ENCODE assay signal across 1 cellular context in genomic region chr5:95743248-95743647, GRCh38.
TF ChIP-seq lines count a peak whose summit lies in the region.

No MANE protein-coding gene starts in this region.

TF ChIP-seq in GM23338, 12 proteins besides CTCF, POLR2A, EP300 and RAD21 (continued from another document):
- TF ChIP-seq, protein P1, sequence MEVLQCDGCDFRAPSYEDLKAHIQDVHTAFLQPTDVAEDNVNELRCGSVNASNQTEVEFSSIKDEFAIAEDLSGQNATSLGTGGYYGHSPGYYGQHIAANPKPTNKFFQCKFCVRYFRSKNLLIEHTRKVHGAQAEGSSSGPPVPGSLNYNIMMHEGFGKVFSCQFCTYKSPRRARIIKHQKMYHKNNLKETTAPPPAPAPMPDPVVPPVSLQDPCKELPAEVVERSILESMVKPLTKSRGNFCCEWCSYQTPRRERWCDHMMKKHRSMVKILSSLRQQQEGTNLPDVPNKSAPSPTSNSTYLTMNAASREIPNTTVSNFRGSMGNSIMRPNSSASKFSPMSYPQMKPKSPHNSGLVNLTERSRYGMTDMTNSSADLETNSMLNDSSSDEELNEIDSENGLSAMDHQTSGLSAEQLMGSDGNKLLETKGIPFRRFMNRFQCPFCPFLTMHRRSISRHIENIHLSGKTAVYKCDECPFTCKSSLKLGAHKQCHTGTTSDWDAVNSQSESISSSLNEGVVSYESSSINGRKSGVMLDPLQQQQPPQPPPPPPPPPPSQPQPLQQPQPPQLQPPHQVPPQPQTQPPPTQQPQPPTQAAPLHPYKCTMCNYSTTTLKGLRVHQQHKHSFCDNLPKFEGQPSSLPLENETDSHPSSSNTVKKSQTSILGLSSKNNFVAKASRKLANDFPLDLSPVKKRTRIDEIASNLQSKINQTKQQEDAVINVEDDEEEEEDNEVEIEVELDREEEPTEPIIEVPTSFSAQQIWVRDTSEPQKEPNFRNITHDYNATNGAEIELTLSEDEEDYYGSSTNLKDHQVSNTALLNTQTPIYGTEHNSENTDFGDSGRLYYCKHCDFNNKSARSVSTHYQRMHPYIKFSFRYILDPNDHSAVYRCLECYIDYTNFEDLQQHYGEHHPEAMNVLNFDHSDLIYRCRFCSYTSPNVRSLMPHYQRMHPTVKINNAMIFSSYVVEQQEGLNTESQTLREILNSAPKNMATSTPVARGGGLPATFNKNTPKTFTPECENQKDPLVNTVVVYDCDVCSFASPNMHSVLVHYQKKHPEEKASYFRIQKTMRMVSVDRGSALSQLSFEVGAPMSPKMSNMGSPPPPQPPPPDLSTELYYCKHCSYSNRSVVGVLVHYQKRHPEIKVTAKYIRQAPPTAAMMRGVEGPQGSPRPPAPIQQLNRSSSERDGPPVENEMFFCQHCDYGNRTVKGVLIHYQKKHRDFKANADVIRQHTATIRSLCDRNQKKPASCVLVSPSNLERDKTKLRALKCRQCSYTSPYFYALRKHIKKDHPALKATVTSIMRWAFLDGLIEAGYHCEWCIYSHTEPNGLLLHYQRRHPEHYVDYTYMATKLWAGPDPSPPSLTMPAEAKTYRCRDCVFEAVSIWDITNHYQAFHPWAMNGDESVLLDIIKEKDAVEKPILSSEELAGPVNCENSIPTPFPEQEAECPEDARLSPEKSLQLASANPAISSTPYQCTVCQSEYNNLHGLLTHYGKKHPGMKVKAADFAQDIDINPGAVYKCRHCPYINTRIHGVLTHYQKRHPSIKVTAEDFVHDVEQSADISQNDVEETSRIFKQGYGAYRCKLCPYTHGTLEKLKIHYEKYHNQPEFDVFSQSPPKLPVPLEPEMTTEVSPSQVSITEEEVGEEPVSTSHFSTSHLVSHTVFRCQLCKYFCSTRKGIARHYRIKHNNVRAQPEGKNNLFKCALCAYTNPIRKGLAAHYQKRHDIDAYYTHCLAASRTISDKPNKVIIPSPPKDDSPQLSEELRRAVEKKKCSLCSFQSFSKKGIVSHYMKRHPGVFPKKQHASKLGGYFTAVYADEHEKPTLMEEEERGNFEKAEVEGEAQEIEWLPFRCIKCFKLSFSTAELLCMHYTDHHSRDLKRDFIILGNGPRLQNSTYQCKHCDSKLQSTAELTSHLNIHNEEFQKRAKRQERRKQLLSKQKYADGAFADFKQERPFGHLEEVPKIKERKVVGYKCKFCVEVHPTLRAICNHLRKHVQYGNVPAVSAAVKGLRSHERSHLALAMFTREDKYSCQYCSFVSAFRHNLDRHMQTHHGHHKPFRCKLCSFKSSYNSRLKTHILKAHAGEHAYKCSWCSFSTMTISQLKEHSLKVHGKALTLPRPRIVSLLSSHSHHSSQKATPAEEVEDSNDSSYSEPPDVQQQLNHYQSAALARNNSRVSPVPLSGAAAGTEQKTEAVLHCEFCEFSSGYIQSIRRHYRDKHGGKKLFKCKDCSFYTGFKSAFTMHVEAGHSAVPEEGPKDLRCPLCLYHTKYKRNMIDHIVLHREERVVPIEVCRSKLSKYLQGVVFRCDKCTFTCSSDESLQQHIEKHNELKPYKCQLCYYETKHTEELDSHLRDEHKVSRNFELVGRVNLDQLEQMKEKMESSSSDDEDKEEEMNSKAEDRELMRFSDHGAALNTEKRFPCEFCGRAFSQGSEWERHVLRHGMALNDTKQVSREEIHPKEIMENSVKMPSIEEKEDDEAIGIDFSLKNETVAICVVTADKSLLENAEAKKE (CRISPR knock-in tag; IDR thresholded peaks at IDR 0.05), result no peak
- TF ChIP-seq STAT1 (IDR thresholded peaks at IDR 0.05; ENCODE audit: unreplicated experiment), result no peak
- no peak for TF ChIP-seq POLR2AphosphoS5 (IDR thresholded peaks at IDR 0.05; ENCODE audit: low read depth)
- TF ChIP-seq ZNF114 (CRISPR knock-in tag; IDR thresholded peaks at IDR 0.05), result no peak
- no peak for TF ChIP-seq NANOG (IDR thresholded peaks at IDR 0.05; ENCODE audit: borderline replicate concordance)
- no peak for TF ChIP-seq ZNF331 (CRISPR knock-in tag; IDR thresholded peaks at IDR 0.05; ENCODE audit: low read depth)
- TF ChIP-seq, protein P2, sequence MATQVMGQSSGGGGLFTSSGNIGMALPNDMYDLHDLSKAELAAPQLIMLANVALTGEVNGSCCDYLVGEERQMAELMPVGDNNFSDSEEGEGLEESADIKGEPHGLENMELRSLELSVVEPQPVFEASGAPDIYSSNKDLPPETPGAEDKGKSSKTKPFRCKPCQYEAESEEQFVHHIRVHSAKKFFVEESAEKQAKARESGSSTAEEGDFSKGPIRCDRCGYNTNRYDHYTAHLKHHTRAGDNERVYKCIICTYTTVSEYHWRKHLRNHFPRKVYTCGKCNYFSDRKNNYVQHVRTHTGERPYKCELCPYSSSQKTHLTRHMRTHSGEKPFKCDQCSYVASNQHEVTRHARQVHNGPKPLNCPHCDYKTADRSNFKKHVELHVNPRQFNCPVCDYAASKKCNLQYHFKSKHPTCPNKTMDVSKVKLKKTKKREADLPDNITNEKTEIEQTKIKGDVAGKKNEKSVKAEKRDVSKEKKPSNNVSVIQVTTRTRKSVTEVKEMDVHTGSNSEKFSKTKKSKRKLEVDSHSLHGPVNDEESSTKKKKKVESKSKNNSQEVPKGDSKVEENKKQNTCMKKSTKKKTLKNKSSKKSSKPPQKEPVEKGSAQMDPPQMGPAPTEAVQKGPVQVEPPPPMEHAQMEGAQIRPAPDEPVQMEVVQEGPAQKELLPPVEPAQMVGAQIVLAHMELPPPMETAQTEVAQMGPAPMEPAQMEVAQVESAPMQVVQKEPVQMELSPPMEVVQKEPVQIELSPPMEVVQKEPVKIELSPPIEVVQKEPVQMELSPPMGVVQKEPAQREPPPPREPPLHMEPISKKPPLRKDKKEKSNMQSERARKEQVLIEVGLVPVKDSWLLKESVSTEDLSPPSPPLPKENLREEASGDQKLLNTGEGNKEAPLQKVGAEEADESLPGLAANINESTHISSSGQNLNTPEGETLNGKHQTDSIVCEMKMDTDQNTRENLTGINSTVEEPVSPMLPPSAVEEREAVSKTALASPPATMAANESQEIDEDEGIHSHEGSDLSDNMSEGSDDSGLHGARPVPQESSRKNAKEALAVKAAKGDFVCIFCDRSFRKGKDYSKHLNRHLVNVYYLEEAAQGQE (IDR thresholded peaks at IDR 0.05; ENCODE audit: unreplicated experiment), result no peak
- no peak for TF ChIP-seq JUNB (IDR thresholded peaks at IDR 0.05; ENCODE audit: unreplicated experiment)
- TF ChIP-seq EZH2 (IDR thresholded peaks at IDR 0.05; ENCODE audit: low read depth, unreplicated experiment), result no peak
- TF ChIP-seq EZH2phosphoT487 (IDR thresholded peaks at IDR 0.05; ENCODE audit: unreplicated experiment), result no peak
TF ChIP-seq in GM23338: peak in this region for 0.
